Comparison of ENCODE assay signal across 1 cellular context in the genomic region with DNA sequence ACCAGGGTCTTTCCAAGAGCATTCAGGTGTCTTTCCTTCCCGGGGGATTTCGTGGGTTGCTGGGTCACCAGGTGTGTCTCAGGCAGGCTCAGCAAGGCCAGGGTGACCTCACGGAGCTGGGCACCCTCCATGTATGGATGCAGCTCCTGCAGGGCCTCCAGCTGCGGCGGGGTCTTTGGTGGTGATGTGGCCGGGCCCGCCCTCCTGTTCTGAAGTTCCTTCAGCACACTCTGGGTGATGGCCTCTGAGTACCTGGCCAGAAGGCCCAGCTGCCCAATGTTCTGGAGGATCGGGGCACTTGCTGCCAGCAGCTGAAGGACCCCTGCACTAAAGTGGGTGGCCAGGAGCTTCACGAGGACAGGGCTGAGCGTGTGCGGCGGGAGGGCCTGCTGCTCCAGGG.
TF ChIP-seq lines count a peak whose summit lies in the region.

No MANE protein-coding gene starts in this region.

TF ChIP-seq in endothelial cell of umbilical vein, 7 proteins besides CTCF, POLR2A, EP300 and RAD21 (continued from another document):
- TF ChIP-seq, protein P1, sequence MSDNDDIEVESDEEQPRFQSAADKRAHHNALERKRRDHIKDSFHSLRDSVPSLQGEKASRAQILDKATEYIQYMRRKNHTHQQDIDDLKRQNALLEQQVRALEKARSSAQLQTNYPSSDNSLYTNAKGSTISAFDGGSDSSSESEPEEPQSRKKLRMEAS (IDR thresholded peaks at IDR 0.05; ENCODE audit: insufficient read depth, insufficient read length) = no peak
- no peak for TF ChIP-seq EZH2 (IDR thresholded peaks at IDR 0.05; ENCODE audit: borderline replicate concordance, low read depth, low read length, severe bottlenecking)
- TF ChIP-seq GATA2 (IDR thresholded peaks at IDR 0.05; ENCODE audit: insufficient read depth, insufficient read length, low read depth, low read length) = no peak
- TF ChIP-seq FOS (IDR thresholded peaks at IDR 0.05; ENCODE audit: borderline replicate concordance, insufficient read depth, low read length) = no peak
